ENCODE assay signal across 16 cellular contexts in the genomic region with DNA sequence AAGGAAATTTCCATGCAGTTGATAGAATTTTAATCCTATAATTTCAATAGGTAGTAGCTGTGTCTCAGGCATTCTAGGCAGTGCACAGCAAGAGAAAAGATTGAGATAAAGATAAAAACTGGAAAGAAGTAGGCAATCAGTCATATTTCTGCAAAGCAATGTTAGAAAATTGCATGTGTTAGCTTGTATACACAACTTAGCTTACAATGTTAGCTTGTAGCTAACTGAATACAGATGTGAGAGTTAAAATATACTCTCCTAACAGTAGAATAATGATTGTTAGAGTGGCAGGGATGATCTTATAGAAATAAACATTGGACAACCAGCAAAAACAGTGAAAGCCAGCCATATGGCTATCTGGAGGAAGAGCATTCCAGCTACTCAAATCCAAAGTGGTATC. TPM values are rescaled to one million over a fixed set of nuclear protein-coding genes. Genes with fewer than 3 reads are reported as not detected.
A peak's percentile ranks its signal among the peaks of the same experiment; 100 is the strongest.
DNase-seq lines count a peak whose midpoint lies in the region; ATAC-seq and TF ChIP-seq lines count a peak whose summit lies in the region.
"Had no signal": no experiment of that assay in that cellular context is flagged by ENCODE, and none has a peak within 500 bp of the region (broad histone marks: within the 10 kb centered on the region; RNA-seq: fewer than 3 reads in every experiment).

No MANE protein-coding gene starts in this region.

- H3K27me3 ChIP-seq in vagina, result no peaks in the 10 kb centered on the region
- H3K27me3 ChIP-seq: BE2C, cardiac muscle cell had no signal

- H3K4me3 Mint-ChIP-seq in CD14-positive monocyte, result no peak overlapping the region
- H3K4me3 Mint-ChIP-seq in activated CD4-positive, alpha-beta memory T cell treated with anti-CD3 and anti-CD28 coated beads for 36 hours, result no peak overlapping the region

- no peak for TF ChIP-seq POLR2A in vagina (IDR thresholded peaks at IDR 0.05)

- H3K36me3 ChIP-seq in vagina, result no peaks in the 10 kb centered on the region
- H3K36me3 ChIP-seq: BE2C, cardiac muscle cell had no signal

- H3K36me3 Mint-ChIP-seq in CD14-positive monocyte, result peaks cover 58 to 64% of the 10 kb centered on the region in 2 donors
- peaks cover 63% of the 10 kb centered on the region for H3K36me3 Mint-ChIP-seq in activated CD4-positive, alpha-beta memory T cell treated with anti-CD3 and anti-CD28 coated beads for 36 hours

- intact Hi-C loops in CD14-positive monocyte (cut with micrococcal nuclease), result no loop called here
- intact Hi-C loops in activated CD4-positive, alpha-beta memory T cell treated with anti-CD3 and anti-CD28 coated beads for 36 hours (cut with micrococcal nuclease), result loop anchor here (5.0 kb wide), 1 partner anchor 890 kb away; a partner anchor contains a TSS
- intact Hi-C loops in vagina (cut with DNase I), result no loop called here

- ATAC-seq in HG03097 (IDR thresholded peaks at IDR 0.05; ENCODE audit: low FRiP score, unreplicated experiment) (no peak), GM18867 (IDR thresholded peaks at IDR 0.05; ENCODE audit: unreplicated experiment) (no peak)
- ATAC-seq: Right ventricle myocardium inferior had no signal

- TF ChIP-seq CTCF in CD14-positive monocyte (IDR thresholded peaks at IDR 0.05), result no peak
- no peak for TF ChIP-seq CTCF in vagina (IDR thresholded peaks at IDR 0.05)

- peaks cover 0 to 1% (median 0%) of the 10 kb centered on the region in 3 donors for H3K27me3 Mint-ChIP-seq in CD14-positive monocyte (ENCODE audit: low read depth in 3 of 3)
- no peaks in the 10 kb centered on the region for H3K27me3 Mint-ChIP-seq in activated CD4-positive, alpha-beta memory T cell treated with anti-CD3 and anti-CD28 coated beads for 36 hours

- DNase-seq in CD14-positive monocyte (ENCODE audit: low spot score) (no peak), EH (ENCODE audit: low read depth) (peak; percentile 75), fibroblast of peridontal ligament (ENCODE audit: extremely low read depth) (peak; percentile 83), vagina (ENCODE audit: extremely low spot score in 2 of 2) (no peak), NCI-H1694 (lab: John Stamatoyannopoulos, UW) (no peak)
- DNase-seq in activated CD4-positive, alpha-beta memory T cell treated with anti-CD3 and anti-CD28 coated beads for 36 hours, result no peak
- DNase-seq: BE2C, head of caudate nucleus, KBM-7, NCI-H187, NCI-H526 treated with DMSO at 0.1 percent for 48 hours had no signal

- H3K4me1 ChIP-seq in vagina, result no peaks in the 10 kb centered on the region
- H3K4me1 ChIP-seq: BE2C had no signal

- H3K27ac Mint-ChIP-seq in CD14-positive monocyte, result peak overlapping the region; percentile 57 to 97 (median 79)
- peak overlapping the region; percentile 96 for H3K27ac Mint-ChIP-seq in activated CD4-positive, alpha-beta memory T cell treated with anti-CD3 and anti-CD28 coated beads for 36 hours

- H3K9me3 ChIP-seq in vagina, result no peaks in the 10 kb centered on the region
- H3K9me3 ChIP-seq: BE2C had no signal

- H3K9me3 Mint-ChIP-seq in CD14-positive monocyte, result no peaks in the 10 kb centered on the region
- no peaks in the 10 kb centered on the region for H3K9me3 Mint-ChIP-seq in activated CD4-positive, alpha-beta memory T cell treated with anti-CD3 and anti-CD28 coated beads for 36 hours

- H3K4me3 ChIP-seq in vagina, result no peak overlapping the region
- H3K4me3 ChIP-seq: cardiac muscle cell had no signal

- no peak overlapping the region for H3K27ac ChIP-seq in vagina
- H3K27ac ChIP-seq: cardiac muscle cell, VCaP had no signal

- CTCF ChIA-PET in activated CD4-positive, alpha-beta memory T cell treated with anti-CD3 and anti-CD28 coated beads for 36 hours (lab: Charles Lee), result interaction anchor here (1.2 to 2.2 kb wide), 3 partner anchors 22 to 47 kb away, joined by 3 to 6 read pairs (median 6); no protein-coding TSS in a partner anchor

- POLR2A ChIA-PET in activated CD4-positive, alpha-beta memory T cell treated with anti-CD3 and anti-CD28 coated beads for 36 hours (lab: Charles Lee), result interaction anchor here (0.9 to 5.0 kb wide), 12 partner anchors 9 to 53 kb away, joined by 3 to 34 read pairs (median 4); a partner anchor contains a TSS

- H3K4me1 Mint-ChIP-seq in CD14-positive monocyte, result peaks cover 78% of the 10 kb centered on the region
- H3K4me1 Mint-ChIP-seq in activated CD4-positive, alpha-beta memory T cell treated with anti-CD3 and anti-CD28 coated beads for 36 hours (ENCODE audit: low read depth), result peaks cover 90% of the 10 kb centered on the region

RNA-seq across cellular contexts. Expression of a gene that starts 29.0 kb away (rescaled TPM):
- 100 to 1,000 TPM; 667 to 992 TPM for polyA plus RNA-seq in CD14-positive monocyte
- total RNA-seq in activated CD4-positive, alpha-beta memory T cell treated with anti-CD3 and anti-CD28 coated beads for 36 hours, result 100 to 1,000 TPM; 495 to 503 TPM
- 33.4 TPM for total RNA-seq in vagina
- total RNA-seq: cardiac muscle cell had no signal
- polyA plus RNA-seq: cardiac muscle cell had no signal

Comparison
In these comparisons a context has a peak if more than half of its experiments do, and no peak if none do; other contexts are left out.
1. DNase-seq: peak in EH (single experiment) and fibroblast of peridontal ligament (single experiment); none in CD14-positive monocyte (single experiment), activated CD4-positive, alpha-beta memory T cell treated with anti-CD3 and anti-CD28 coated beads for 36 hours (single experiment), vagina (0 of 2) and NCI-H1694 (single experiment).
2. RNA of a gene that starts 29.0 kb away (total RNA-seq): 495 to 503 TPM in activated CD4-positive, alpha-beta memory T cell treated with anti-CD3 and anti-CD28 coated beads for 36 hours; 33.4 TPM in vagina (single experiment); every median in the first group is over 10 times any median in the second.